1 cellular context compared by ENCODE assay signal in the genomic region with DNA sequence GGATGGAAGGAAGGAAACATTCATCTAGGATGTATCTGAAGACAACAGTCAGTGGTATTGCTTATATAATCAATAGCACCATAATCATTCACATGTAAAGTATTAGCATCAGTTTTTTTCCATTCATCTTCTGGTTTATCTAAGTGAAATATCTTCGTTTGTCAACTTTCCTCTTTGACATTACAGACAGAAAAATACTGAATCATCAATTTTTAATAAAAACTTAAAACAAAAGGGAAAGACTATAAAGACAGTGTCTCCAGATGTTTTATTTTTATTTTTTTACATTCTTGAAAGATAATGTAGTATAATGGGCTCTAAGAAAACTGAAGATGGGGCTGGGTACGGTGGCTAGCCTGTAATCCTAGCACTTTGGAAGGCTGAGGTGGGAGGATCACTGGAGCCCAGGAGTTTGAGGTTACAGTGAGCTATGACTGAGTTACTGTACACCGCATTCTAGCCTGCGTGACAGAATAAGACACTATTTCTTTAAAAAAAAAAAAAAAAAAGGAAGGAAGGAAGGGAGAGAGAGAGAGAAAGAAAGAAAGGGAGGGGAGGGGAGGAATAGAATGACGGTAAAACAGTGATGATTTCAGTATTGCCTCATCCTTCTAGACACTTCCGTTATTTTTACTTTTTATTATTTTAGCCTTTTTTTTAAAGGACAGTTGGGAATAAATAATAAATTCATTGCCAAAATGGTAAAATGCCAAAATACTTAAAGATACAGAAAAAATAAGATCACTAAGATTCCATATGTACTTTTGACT.
TF ChIP-seq lines count a peak whose summit lies in the region.

No MANE protein-coding gene starts in this region.

TF ChIP-seq in A549, 52 proteins besides CTCF, POLR2A, EP300 and RAD21 (continued from another document):
- TF ChIP-seq, protein P1, sequence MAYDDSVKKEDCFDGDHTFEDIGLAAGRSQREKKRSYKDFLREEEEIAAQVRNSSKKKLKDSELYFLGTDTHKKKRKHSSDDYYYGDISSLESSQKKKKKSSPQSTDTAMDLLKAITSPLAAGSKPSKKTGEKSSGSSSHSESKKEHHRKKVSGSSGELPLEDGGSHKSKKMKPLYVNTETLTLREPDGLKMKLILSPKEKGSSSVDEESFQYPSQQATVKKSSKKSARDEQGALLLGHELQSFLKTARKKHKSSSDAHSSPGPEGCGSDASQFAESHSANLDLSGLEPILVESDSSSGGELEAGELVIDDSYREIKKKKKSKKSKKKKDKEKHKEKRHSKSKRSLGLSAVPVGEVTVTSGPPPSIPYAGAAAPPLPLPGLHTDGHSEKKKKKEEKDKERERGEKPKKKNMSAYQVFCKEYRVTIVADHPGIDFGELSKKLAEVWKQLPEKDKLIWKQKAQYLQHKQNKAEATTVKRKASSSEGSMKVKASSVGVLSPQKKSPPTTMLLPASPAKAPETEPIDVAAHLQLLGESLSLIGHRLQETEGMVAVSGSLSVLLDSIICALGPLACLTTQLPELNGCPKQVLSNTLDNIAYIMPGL (CRISPR knock-in tag; IDR thresholded peaks at IDR 0.05; ENCODE audit: borderline replicate concordance): no peak
